8 cellular contexts compared by ENCODE assay signal in genomic region chr9:127245637-127246164, GRCh38. TPM values are rescaled to one million over a fixed set of nuclear protein-coding genes. Genes with fewer than 3 reads are reported as not detected.
A peak's percentile ranks its signal among the peaks of the same experiment; 100 is the strongest.
DNase-seq lines count a peak whose midpoint lies in the region; ATAC-seq and TF ChIP-seq lines count a peak whose summit lies in the region.

No MANE protein-coding gene starts in this region.

- H3K27me3 Mint-ChIP-seq in HFFc6 (ENCODE audit: insufficient read depth), result peaks cover 7% of the 10 kb centered on the region
- no peaks in the 10 kb centered on the region for H3K27me3 Mint-ChIP-seq in activated T-helper 17 cell treated with anti-CD3 and anti-CD28 coated beads, Interleukin-2, amount 50 U/mL, for 72 hours

- ATAC-seq in activated T-helper 17 cell treated with anti-CD3 and anti-CD28 coated beads, Interleukin-2, amount 50 U/mL, for 72 hours (replicated peaks), result no peak
- ATAC-seq in HG02642 (IDR thresholded peaks at IDR 0.05; ENCODE audit: poor library complexity, unreplicated experiment) (no peak), HG03159 (IDR thresholded peaks at IDR 0.05; ENCODE audit: unreplicated experiment) (no peak), HG03139 (IDR thresholded peaks at IDR 0.05; ENCODE audit: unreplicated experiment) (no peak)

- H3K9me3 Mint-ChIP-seq in HFFc6, result no peaks in the 10 kb centered on the region
- H3K9me3 Mint-ChIP-seq in activated T-helper 17 cell treated with anti-CD3 and anti-CD28 coated beads, Interleukin-2, amount 50 U/mL, for 72 hours, result no peaks in the 10 kb centered on the region

- H3K36me3 ChIP-seq in iPS-20b (ENCODE audit: insufficient read depth, low read depth, low read length), result peaks cover 7% of the 10 kb centered on the region; the same call in 1 of the 2 replicates
- no peaks in the 10 kb centered on the region for H3K36me3 ChIP-seq in spleen

- H3K27me3 ChIP-seq in iPS-20b (ENCODE audit: insufficient read depth, low read length) (no peaks in the 10 kb centered on the region), spleen (replicated peaks in 1 of 7) (no peaks in the 10 kb centered on the region)

- no peak for TF ChIP-seq POLR2A in spleen (IDR thresholded peaks at IDR 0.05)

- no peaks in the 10 kb centered on the region for H3K36me3 Mint-ChIP-seq in HFFc6 (ENCODE audit: low read depth)
- no peaks in the 10 kb centered on the region for H3K36me3 Mint-ChIP-seq in activated T-helper 17 cell treated with anti-CD3 and anti-CD28 coated beads, Interleukin-2, amount 50 U/mL, for 72 hours (ENCODE audit: low read depth)

- no peak overlapping the region for H3K27ac ChIP-seq in iPS-20b (ENCODE audit: low read length)
- H3K27ac ChIP-seq in spleen, result peak overlapping the region in 3 of 8 donors; percentile 78 to 82 (median 79)

- peaks cover 22% of the 10 kb centered on the region for H3K4me1 ChIP-seq in iPS-20b (ENCODE audit: insufficient read depth, low read length)
- H3K4me1 ChIP-seq in spleen, result peaks cover 0 to 18% (median 14%) of the 10 kb centered on the region in 6 donors

- H3K4me1 Mint-ChIP-seq in HFFc6 (ENCODE audit: low read depth), result no peaks in the 10 kb centered on the region
- no peaks in the 10 kb centered on the region for H3K4me1 Mint-ChIP-seq in activated T-helper 17 cell treated with anti-CD3 and anti-CD28 coated beads, Interleukin-2, amount 50 U/mL, for 72 hours

- no peak for DNase-seq in HFFc6
- DNase-seq in spleen, result no peak
- DNase-seq in OCI-M1 (lab: John Stamatoyannopoulos, UW), result no peak

- no peak overlapping the region for H3K27ac Mint-ChIP-seq in HFFc6
- no peak overlapping the region for H3K27ac Mint-ChIP-seq in activated T-helper 17 cell treated with anti-CD3 and anti-CD28 coated beads, Interleukin-2, amount 50 U/mL, for 72 hours

- intact Hi-C loops in spleen (cut with DNase I; ENCODE audit: low total_unique reads), result no loop called here

- H3K9me3 ChIP-seq in iPS-20b (ENCODE audit: insufficient read depth, low read depth, low read length) (no peaks in the 10 kb centered on the region), spleen (no peaks in the 10 kb centered on the region)

- 83 to 86% (median 84%) methylated on average over 8 of the region's 8 CpGs for WGBS in spleen, 5 donors

- H3K9ac ChIP-seq in iPS-20b (ENCODE audit: low read depth, low read length), result peak overlapping the region; percentile 77; the same call in 1 of the 2 replicates

- TF ChIP-seq CTCF in HFFc6 (IDR thresholded peaks at IDR 0.05), result no peak
- no peak for TF ChIP-seq CTCF in spleen (IDR thresholded peaks at IDR 0.05 in 8 of 11, conservative IDR thresholded peaks at IDR 0.05 in 3 of 11)

- H3K4me3 Mint-ChIP-seq in HFFc6, result peak overlapping the region; percentile 92
- peak overlapping the region; percentile 88 for H3K4me3 Mint-ChIP-seq in activated T-helper 17 cell treated with anti-CD3 and anti-CD28 coated beads, Interleukin-2, amount 50 U/mL, for 72 hours

- H3K4me3 ChIP-seq in iPS-20b (ENCODE audit: low read length) (peak overlapping the region; percentile 93), spleen (peak overlapping the region; percentile 52 to 87 (median 62))

RNA-seq across cellular contexts. Expression of gene GARNL3, which starts 18.9 kb away (rescaled TPM):
- under 1 TPM; 0.27 to 0.73 (median 0.57) TPM for total RNA-seq in HFFc6 (2021; fragmentation: NEBNext Ultra II Directional; extraction: Animal tissue kit (Norgen Biotek cat#: 25700))
- total RNA-seq in activated T-helper 17 cell treated with anti-CD3 and anti-CD28 coated beads, Interleukin-2, amount 50 U/mL, for 72 hours, result 1 to 10 TPM; 2.8 to 5.1 TPM
- total RNA-seq in spleen, result 10 to 100 TPM in 5 of 7 donors, 1 to 10 TPM in 2; 6.6 to 14.7 (median 11.1) TPM
- 1 to 10 TPM; 2.1 to 6.3 (median 4.2) TPM for polyA plus RNA-seq in spleen
